Comparison of ENCODE assay signal across 25 cellular contexts in genomic region chr12:53513712-53514415, GRCh38. TPM values are rescaled to one million over a fixed set of nuclear protein-coding genes. Genes with fewer than 3 reads are reported as not detected.
"Had no signal": no experiment of that assay in that cellular context is flagged by ENCODE, and none has a peak within 500 bp of the region (broad histone marks: within the 10 kb centered on the region; RNA-seq: fewer than 3 reads in every experiment).

No MANE protein-coding gene starts in this region.

- H3K27me3 Mint-ChIP-seq: brain; central memory CD8-positive, alpha-beta T cell had no signal

- H3K4me1 ChIP-seq: colonic mucosa, foreskin keratinocyte, parathyroid adenoma had no signal

- ATAC-seq: foreskin keratinocyte; stimulated activated naive CD8-positive, alpha-beta T cell treated with anti-CD3 and anti-CD28 coated beads, Interleukin-15, Interleukin-2, amounts not matched to agents 100 U/mL and 50 U/mL, for 24 hours had no signal

- H3K9me3 Mint-ChIP-seq: activated T-helper 1 cell treated with anti-CD3 and anti-CD28 coated beads, Interleukin-12 subunit alpha, Interleukin-12 subunit beta, Interleukin-2, Interleukin-4 antibody, amounts not matched to agents 30 ng/mL and 10 ng/mL and 1 ng/mL, durations not matched to agents 14 hours and 24 hours and 36 hours; central memory CD8-positive, alpha-beta T cell; endodermal cell; mesothelial cell of epicardium; nephron; T-helper 1 cell treated with Interleukin-12 subunit alpha and Interleukin-12 subunit beta and Interleukin-4 antibody, amounts not matched to agents 30 μg/mL and 1 μg/mL, for 36 hours had no signal

- H3K27ac Mint-ChIP-seq: activated T-helper 1 cell treated with anti-CD3 and anti-CD28 coated beads, Interleukin-12 subunit alpha, Interleukin-12 subunit beta, Interleukin-2, Interleukin-4 antibody, amounts not matched to agents 30 ng/mL and 10 ng/mL and 1 ng/mL, durations not matched to agents 14 hours and 24 hours and 36 hours; endodermal cell; mesothelial cell of epicardium had no signal

- H3K27ac ChIP-seq: colonic mucosa, foreskin keratinocyte, hepatocyte, parathyroid adenoma, tibial nerve, VCaP had no signal

- H3K9me3 ChIP-seq: colonic mucosa, tibial nerve had no signal

- H3K4me1 Mint-ChIP-seq: brain; central memory CD8-positive, alpha-beta T cell; endodermal cell; mesothelial cell of epicardium; nephron had no signal

- DNase-seq: activated CD4-positive, alpha-beta T cell treated with anti-CD3 and anti-CD28 coated beads, Interleukin-2, amount 50 U/mL, for 1 hour; activated CD4-positive, CD25-positive, alpha-beta regulatory T cell treated with anti-CD3 and anti-CD28 coated beads, Interleukin-2, amount 50 U/mL, for 72 hours; activated naive CD4-positive, alpha-beta T cell; activated T-cell treated with anti-CD3 and anti-CD28 coated beads for 4 hours; colonic mucosa; endodermal cell; foreskin keratinocyte; stimulated activated CD4-positive, alpha-beta T cell treated with anti-CD3 and anti-CD28 coated beads, Interleukin-12 subunit alpha, Interleukin-12 subunit beta, amount 100 ng/mL, for 4 hours; stimulated activated CD4-positive, alpha-beta T cell treated with anti-CD3 and anti-CD28 coated beads, Interleukin-1b, Interleukin-23, amount 100 ng/mL, for 48 hours; stimulated activated naive CD8-positive, alpha-beta T cell treated with anti-CD3 and anti-CD28 coated beads, Interleukin-15, Interleukin-2, amounts not matched to agents 100 U/mL and 50 U/mL, for 24 hours; substantia nigra had no signal

- H3K27me3 ChIP-seq: colonic mucosa, foreskin keratinocyte, hepatocyte, tibial nerve had no signal

- H3K4me3 Mint-ChIP-seq: activated T-helper 1 cell treated with anti-CD3 and anti-CD28 coated beads, Interleukin-12 subunit alpha, Interleukin-12 subunit beta, Interleukin-2, Interleukin-4 antibody, amounts not matched to agents 30 ng/mL and 10 ng/mL and 1 ng/mL, durations not matched to agents 14 hours and 24 hours and 36 hours; brain; central memory CD8-positive, alpha-beta T cell; endodermal cell; mesothelial cell of epicardium; nephron; T-helper 1 cell treated with Interleukin-12 subunit alpha and Interleukin-12 subunit beta and Interleukin-4 antibody, amounts not matched to agents 30 μg/mL and 1 μg/mL, for 36 hours had no signal

- H3K4me3 ChIP-seq: colonic mucosa, hepatocyte, lung, tibial nerve had no signal

RNA-seq across cellular contexts. Expression of gene NPFF, which starts 6.6 kb away (rescaled TPM):
- total RNA-seq: activated CD8-positive, alpha-beta memory T cell treated with anti-CD3 and anti-CD28 coated beads for 36 hours; activated T-helper 1 cell treated with anti-CD3 and anti-CD28 coated beads, Interleukin-12 subunit alpha, Interleukin-12 subunit beta, Interleukin-2, Interleukin-4 antibody, amounts not matched to agents 30 ng/mL and 10 ng/mL and 1 ng/mL, durations not matched to agents 14 hours and 24 hours and 36 hours; colonic mucosa; endodermal cell; epithelial cell of proximal tubule; fibroblast of lung; foreskin keratinocyte; hepatocyte; lung; mesothelial cell of epicardium; tibial nerve had no signal
